14 cellular contexts compared by ENCODE assay signal in the genomic region with DNA sequence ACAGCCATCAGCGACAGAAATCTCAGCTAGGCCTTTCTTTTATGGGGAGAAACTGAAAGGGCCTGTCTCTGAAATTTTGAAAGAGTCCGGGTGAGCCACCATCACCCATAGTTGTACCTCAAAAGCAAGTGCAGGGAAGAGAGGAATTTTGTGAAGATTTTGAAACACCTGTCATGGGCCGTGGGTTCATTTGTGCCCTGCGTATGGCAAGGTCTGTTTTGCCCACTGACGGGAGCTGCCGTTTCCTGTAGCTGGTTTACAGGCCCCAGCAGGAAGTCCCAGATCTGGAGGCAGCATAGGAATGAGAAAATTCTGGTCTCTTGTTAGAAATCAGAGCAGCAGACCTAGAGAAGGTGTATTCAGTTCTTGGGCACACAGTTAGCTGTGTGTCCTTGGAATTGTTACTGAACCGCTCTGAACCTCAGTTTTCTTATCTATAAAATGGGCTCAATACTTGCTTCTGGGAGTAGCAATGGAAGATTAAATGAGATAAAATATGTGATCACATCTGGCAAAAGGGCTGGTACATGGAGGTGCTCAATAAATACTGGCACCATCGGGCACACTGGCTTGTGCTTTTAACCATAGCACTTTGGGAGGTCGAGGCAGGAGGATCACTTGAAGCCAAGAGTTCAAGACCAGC.
"Had no signal": no experiment of that assay in that cellular context is flagged by ENCODE, and none has a peak within 500 bp of the region (broad histone marks: within the 10 kb centered on the region; RNA-seq: fewer than 3 reads in every experiment).

No MANE protein-coding gene starts in this region.

- H3K9me3 ChIP-seq: colonic mucosa had no signal

- FAIRE-seq: islet of Langerhans, small intestine, urothelium cell line had no signal

- H3K27ac ChIP-seq: colonic mucosa had no signal

- H3K36me3 ChIP-seq: colonic mucosa had no signal

- H3K27me3 ChIP-seq: colonic mucosa had no signal

- H3K4me1 Mint-ChIP-seq: activated B cell treated with CpG ODN at 0.5 μM for 24 hours; stimulated activated memory B cell treated with anti-CD40 and anti-IgM and Interleukin-4, amounts not matched to agents 10 μg/mL and 1 μg/mL and 100 μg/mL, for 72 hours had no signal

- H3K4me3 ChIP-seq: colonic mucosa had no signal

- H3K4me3 Mint-ChIP-seq: activated B cell treated with CpG ODN at 0.5 μM for 24 hours; activated CD8-positive, alpha-beta memory T cell treated with anti-CD3 and anti-CD28 coated beads, Interleukin-2, amount 10 ng/mL, durations not matched to agents 7 days and 5 days; natural killer cell; stimulated activated memory B cell treated with anti-CD40 and anti-IgM and Interleukin-4, amounts not matched to agents 10 μg/mL and 1 μg/mL and 100 μg/mL, for 72 hours; T-helper 1 cell treated with Interleukin-12 subunit alpha and Interleukin-12 subunit beta and Interleukin-4 antibody, amounts not matched to agents 30 μg/mL and 1 μg/mL, for 36 hours had no signal

- ATAC-seq: activated CD8-positive, alpha-beta memory T cell treated with anti-CD3 and anti-CD28 coated beads, Interleukin-2, amount 10 ng/mL, durations not matched to agents 7 days and 5 days; natural killer cell; SK-N-SH treated with all-trans-retinoic acid at 6 μM for 48 hours; stimulated activated memory B cell treated with anti-CD40 and anti-IgM and Interleukin-4, amounts not matched to agents 10 μg/mL and 1 μg/mL and 100 μg/mL, for 72 hours had no signal

- DNase-seq: activated B cell treated with CpG ODN at 0.5 μM for 24 hours; activated CD4-positive, alpha-beta T cell treated with anti-CD3 and anti-CD28 coated beads, Interleukin-2, amount 50 U/mL, for 4 hours; activated CD8-positive, alpha-beta memory T cell treated with anti-CD3 and anti-CD28 coated beads, Interleukin-2, amount 10 ng/mL, durations not matched to agents 7 days and 5 days; colonic mucosa; effector CD8-positive, alpha-beta T cell; foreskin melanocyte; head of caudate nucleus; natural killer cell; small intestine had no signal

- H3K4me1 ChIP-seq: colonic mucosa had no signal

- H3K9me3 Mint-ChIP-seq: activated B cell treated with CpG ODN at 0.5 μM for 24 hours, natural killer cell had no signal

- H3K27ac Mint-ChIP-seq: activated B cell treated with CpG ODN at 0.5 μM for 24 hours; activated CD8-positive, alpha-beta memory T cell treated with anti-CD3 and anti-CD28 coated beads, Interleukin-2, amount 10 ng/mL, durations not matched to agents 7 days and 5 days; natural killer cell; stimulated activated memory B cell treated with anti-CD40 and anti-IgM and Interleukin-4, amounts not matched to agents 10 μg/mL and 1 μg/mL and 100 μg/mL, for 72 hours; T-helper 1 cell treated with Interleukin-12 subunit alpha and Interleukin-12 subunit beta and Interleukin-4 antibody, amounts not matched to agents 30 μg/mL and 1 μg/mL, for 36 hours had no signal

- H3K36me3 Mint-ChIP-seq: natural killer cell had no signal
